ENCODE assay signal across 8 cellular contexts in genomic region chr10:55500931-55501559, GRCh38.
A peak's percentile ranks its signal among the peaks of the same experiment; 100 is the strongest.
DNase-seq lines count a peak whose midpoint lies in the region; ATAC-seq lines count a peak whose summit lies in the region.

No MANE protein-coding gene starts in this region.

- ATAC-seq in left cardiac atrium = peak in 1 of 2 donors; percentile 38
- ATAC-seq in HG03432 (IDR thresholded peaks at IDR 0.05; ENCODE audit: unreplicated experiment) = peak; percentile 92

- DNase-seq in left cardiac atrium (peak; percentile 19), cardiac septum (ENCODE audit: low spot score) (no peak), SK-N-DZ (ENCODE audit: low spot score) (peak; percentile 59), islet precursor cell (peak; percentile 77), dermis blood vessel endothelial cell (no peak), T-helper 1 cell (no peak)
- DNase-seq in stimulated activated CD4-positive, alpha-beta T cell treated with anti-CD3 and anti-CD28 coated beads, Interleukin-2, amount 100 ng/mL, for 24 hours = no peak

- intact Hi-C loops in left cardiac atrium (cut with DNase I) = no loop called here
- intact Hi-C loops in cardiac septum (cut with DNase I) = loop anchor here (10.0 kb wide), 1 partner anchor 406 kb away; no protein-coding TSS in a partner anchor

Comparison
In these comparisons a context has a peak if more than half of its experiments do, and no peak if none do; other contexts are left out.
1. DNase-seq: peak in left cardiac atrium (single experiment), SK-N-DZ (single experiment) and islet precursor cell (single experiment); none in cardiac septum (single experiment), dermis blood vessel endothelial cell (single experiment), stimulated activated CD4-positive, alpha-beta T cell treated with anti-CD3 and anti-CD28 coated beads, Interleukin-2, amount 100 ng/mL, for 24 hours (0 of 2) and T-helper 1 cell (0 of 5).